ENCODE assay signal across 20 cellular contexts in the genomic region with DNA sequence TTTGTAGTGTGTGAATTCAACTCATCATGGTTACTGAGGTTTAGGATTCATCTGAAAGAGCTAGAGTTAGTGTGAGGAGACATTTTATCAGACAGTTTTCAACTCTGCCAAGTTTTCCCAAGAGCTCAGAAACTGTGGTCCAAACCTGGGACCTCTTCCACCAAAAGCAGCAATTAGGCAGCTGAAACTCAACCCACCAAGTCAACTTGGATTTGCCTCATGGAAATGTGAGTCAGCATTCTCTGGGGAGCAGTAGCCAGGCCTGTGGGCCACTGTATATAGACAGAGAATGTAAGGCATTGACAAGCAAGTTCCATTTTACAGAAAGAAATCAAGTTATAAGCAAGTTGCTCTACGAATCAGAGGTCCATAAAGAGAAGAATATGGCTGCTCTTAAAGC.
"Had no signal": no experiment of that assay in that cellular context is flagged by ENCODE, and none has a peak within 500 bp of the region (broad histone marks: within the 10 kb centered on the region; RNA-seq: fewer than 3 reads in every experiment).

No MANE protein-coding gene starts in this region.

- DNase-seq: activated B cell treated with CpG ODN at 0.5 μM for 24 hours; activated CD4-positive, alpha-beta T cell treated with anti-CD3 and anti-CD28 coated beads for 48 hours; activated CD8-positive, alpha-beta memory T cell treated with anti-CD3 and anti-CD28 coated beads, Interleukin-2, amount 50 U/mL, for 48 hours; activated gamma-delta T cell treated with Interleukin-2 at 50 U/mL for 16 hours; amygdala; hippocampal formation; left ventricle myocardium inferior; nucleus accumbens; right lobe of liver; spleen; stimulated activated CD4-positive, alpha-beta T cell treated with anti-CD3 and anti-CD28 coated beads, Interleukin-1b, Interleukin-23, amount 100 ng/mL, for 48 hours; stomach; SW 1271 had no signal

- H3K36me3 Mint-ChIP-seq: activated naive CD8-positive, alpha-beta T cell; memory B cell had no signal

- H3K27me3 Mint-ChIP-seq: activated B cell treated with CpG ODN at 0.5 μM for 24 hours had no signal

- H3K4me3 Mint-ChIP-seq: activated B cell treated with CpG ODN at 0.5 μM for 24 hours; activated naive CD8-positive, alpha-beta T cell; memory B cell; nephron had no signal

- H3K9me3 Mint-ChIP-seq: activated B cell treated with CpG ODN at 0.5 μM for 24 hours, nephron had no signal

- H3K27me3 ChIP-seq: breast epithelium, right lobe of liver, stomach had no signal

- H3K36me3 ChIP-seq: breast epithelium, left ventricle myocardium inferior, right lobe of liver, spleen, stomach, thoracic aorta had no signal

- H3K9me3 ChIP-seq: breast epithelium, left ventricle myocardium inferior, right lobe of liver, spleen, stomach, thoracic aorta had no signal

- H3K4me3 ChIP-seq: breast epithelium, left ventricle myocardium inferior, right lobe of liver, spleen, stomach, thoracic aorta had no signal

- H3K4me1 ChIP-seq: breast epithelium, right lobe of liver, spleen, stomach had no signal

- ATAC-seq: right lobe of liver had no signal

- H3K27ac ChIP-seq: breast epithelium, epithelial cell of prostate, left ventricle myocardium inferior, right lobe of liver, spleen, stomach, thoracic aorta had no signal

- H3K4me1 Mint-ChIP-seq: memory B cell, nephron had no signal

- H3K27ac Mint-ChIP-seq: activated B cell treated with CpG ODN at 0.5 μM for 24 hours; activated naive CD8-positive, alpha-beta T cell; memory B cell; nephron; progenitor cell of endocrine pancreas had no signal
